8 cellular contexts compared by ENCODE assay signal in the genomic region with DNA sequence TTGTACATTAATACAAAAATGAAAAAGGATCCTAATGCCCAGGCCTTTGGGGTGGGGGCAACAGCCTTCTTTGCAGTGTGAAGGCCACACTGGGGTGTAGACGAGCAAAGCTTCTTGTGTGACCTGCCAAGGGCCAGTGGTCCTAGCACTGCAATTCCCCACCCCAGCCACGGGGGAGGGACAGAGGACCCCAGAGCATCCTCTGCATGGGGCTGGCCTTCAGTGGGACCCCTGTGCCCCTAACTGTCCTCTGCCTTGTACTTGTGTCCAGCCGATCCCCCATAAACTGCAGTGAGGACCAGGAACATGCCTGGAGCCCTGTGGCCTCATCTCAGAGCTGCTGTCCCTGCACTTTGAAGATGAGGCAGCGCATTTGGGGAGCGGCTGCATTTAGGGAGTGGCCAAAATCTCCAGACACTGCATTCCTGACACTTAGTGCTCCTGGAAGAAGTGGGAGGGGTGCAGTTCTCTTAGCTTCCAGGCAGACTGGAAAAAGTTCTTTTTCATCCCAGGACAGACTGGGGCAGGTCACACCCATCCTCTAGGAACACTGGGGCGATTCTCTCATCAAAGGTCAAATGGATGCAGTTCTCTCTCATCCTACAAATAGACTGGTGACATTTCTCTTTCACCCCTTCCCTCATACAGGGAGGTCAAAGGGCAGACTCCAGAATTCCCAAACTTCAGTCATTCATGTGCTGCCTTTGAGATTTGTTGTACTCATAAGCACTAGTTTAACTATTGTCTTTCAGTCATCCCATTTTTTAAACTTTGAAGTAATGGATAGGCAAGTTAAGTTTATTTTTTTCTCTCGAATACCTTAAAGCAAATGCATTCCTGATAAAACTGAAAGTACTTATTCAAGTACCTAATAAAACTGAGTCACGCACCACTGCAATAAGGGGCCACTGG. TPM values are rescaled to one million over a fixed set of nuclear protein-coding genes. Genes with fewer than 3 reads are reported as not detected.
DNase-seq lines count a peak whose midpoint lies in the region; ATAC-seq and TF ChIP-seq lines count a peak whose summit lies in the region.

No MANE protein-coding gene starts in this region.

- BruUV-seq in A673 (replicated peaks; lab: Mats Ljungman, UMichigan), result no TSS peak

- peaks cover 25% of the 10 kb centered on the region for H3K36me3 ChIP-seq in A673 (ENCODE audit: insufficient read depth, low read length, poor library complexity, severe bottlenecking)

- no peak overlapping the region for H3K4me3 ChIP-seq in A673 (ENCODE audit: low read depth, low read length, poor library complexity, severe bottlenecking)

- H3K27ac ChIP-seq in A673 (ENCODE audit: low read depth, low read length, poor library complexity, severe bottlenecking), result peak overlapping the region; percentile 80
- peak overlapping the region; percentile 96 for H3K27ac ChIP-seq in RWPE1

- peaks cover 36% of the 10 kb centered on the region for H3K4me1 ChIP-seq in A673 (ENCODE audit: insufficient read depth, low read length, poor library complexity, severe bottlenecking)

- TF ChIP-seq CTCF in A673 (conservative IDR thresholded peaks at IDR 0.05; ENCODE audit: low read depth, low read length) (no peak), RWPE1 (conservative IDR thresholded peaks at IDR 0.05; ENCODE audit: low read depth) (no peak)

- CTCF ChIA-PET in A673 (lab: Charles Lee) (no interaction called here), RWPE1 (lab: Yijun Ruan, JAX) (interaction anchor here (0.6 kb wide), 1 partner anchor 22 kb away, joined by 3 read pairs; no protein-coding TSS in a partner anchor)

- H3K9me3 ChIP-seq in A673 (ENCODE audit: low read depth, low read length, poor library complexity, severe bottlenecking), result no peaks in the 10 kb centered on the region

- no peaks in the 10 kb centered on the region for H3K27me3 ChIP-seq in A673 (replicated peaks; ENCODE audit: insufficient read depth, low read depth, low read length, poor library complexity)

- DNase-seq in A673 (ENCODE audit: low spot score) (no peak), RWPE1 (ENCODE audit: low spot score) (peak; percentile 80), islet precursor cell (peak; percentile 81), NCI-H1105 treated with DMSO at 0.1 percent for 48 hours (lab: John Stamatoyannopoulos, UW) (no peak), T1000 (lab: John Stamatoyannopoulos, UW) (no peak), OCI-M2 (lab: John Stamatoyannopoulos, UW; ENCODE audit: unreplicated experiment) (no peak)
- no peak for DNase-seq in stimulated activated CD4-positive, alpha-beta T cell treated with anti-CD3 and anti-CD28 coated beads, Interleukin-2, amount 100 ng/mL, for 48 hours

- POLR2A ChIA-PET in A673 (lab: Charles Lee; ENCODE audit: low non-redundant PET), result interaction anchor here (0.5 kb wide), 1 partner anchor 786 kb away, joined by 3 read pairs; no protein-coding TSS in a partner anchor
- POLR2A ChIA-PET in RWPE1 (lab: Yijun Ruan, JAX; ENCODE audit: low non-redundant PET), result no interaction called here

- peak; percentile 7 for ATAC-seq in GM18511 (IDR thresholded peaks at IDR 0.05; ENCODE audit: unreplicated experiment)

- intact Hi-C loops in A673 (cut with micrococcal nuclease; ENCODE audit: unreplicated experiment), result loop anchor here (5.0 to 10.0 kb wide), 3 partner anchors 92 to 158 kb away; partner anchors contain the start of gene PURB

RNA-seq across cellular contexts. Expression of gene MYO1G, which starts 0.9 kb away (rescaled TPM):
- 0.17 and 0.20 TPM in 2 replicates for total RNA-seq in A673 (2021)

RNA-seq across cellular contexts. Expression of gene CCM2, which starts 20.3 kb away (rescaled TPM):
- total RNA-seq in A673 (2021), result 35.2 and 36.0 TPM in 2 replicates

Comparison
In these comparisons a context has a peak if more than half of its experiments do, and no peak if none do; other contexts are left out.
1. DNase-seq: peak in RWPE1 (single experiment) and islet precursor cell (single experiment); none in A673 (single experiment), NCI-H1105 treated with DMSO at 0.1 percent for 48 hours (single experiment), stimulated activated CD4-positive, alpha-beta T cell treated with anti-CD3 and anti-CD28 coated beads, Interleukin-2, amount 100 ng/mL, for 48 hours (0 of 2), T1000 (single experiment) and OCI-M2 (single experiment).